ENCODE assay signal across 17 cellular contexts in genomic region chrX:39667746-39668507, GRCh38.
"Had no signal": no experiment of that assay in that cellular context is flagged by ENCODE, and none has a peak within 500 bp of the region (broad histone marks: within the 10 kb centered on the region; RNA-seq: fewer than 3 reads in every experiment).

No MANE protein-coding gene starts in this region.

- H3K27ac ChIP-seq: coronary artery, epithelial cell of prostate, gastroesophageal sphincter, hepatocyte, neural progenitor cell, ovary, transverse colon had no signal

- H3K79me2 ChIP-seq: hepatocyte had no signal

- ATAC-seq: activated CD8-positive, alpha-beta T cell treated with anti-CD3 and anti-CD28 coated beads, Interleukin-2, amount 10 ng/mL, durations not matched to agents 7 days and 5 days; gastroesophageal sphincter; stimulated activated effector memory CD8-positive, alpha-beta T cell treated with anti-CD3 and anti-CD28 coated beads, Interleukin-12 subunit alpha, Interleukin-12 subunit beta, amount 100 ng/mL, for 72 hours; T-helper 17 cell; WTC11 had no signal

- H3K4me3 ChIP-seq: coronary artery, gastroesophageal sphincter, hepatocyte, neural progenitor cell, ovary, transverse colon had no signal

- H3K36me3 ChIP-seq: gastroesophageal sphincter, neural progenitor cell, ovary, transverse colon had no signal

- DNase-seq: activated CD4-positive, alpha-beta T cell treated with anti-CD3 and anti-CD28 coated beads for 48 hours; activated CD8-positive, alpha-beta memory T cell treated with anti-CD3 and anti-CD28 coated beads, Interleukin-2, amount 50 U/mL, for 48 hours; activated CD8-positive, alpha-beta T cell treated with anti-CD3 and anti-CD28 coated beads, Interleukin-2, amount 10 ng/mL, durations not matched to agents 7 days and 5 days; activated naive CD4-positive, alpha-beta T cell; effector CD4-positive, alpha-beta T cell; kidney; ovary; retina; T-helper 17 cell; transverse colon had no signal

- FAIRE-seq: kidney had no signal

- H3K4me1 ChIP-seq: gastroesophageal sphincter, transverse colon had no signal

- H3K27me3 ChIP-seq: gastroesophageal sphincter, hepatocyte, neural progenitor cell, ovary, transverse colon had no signal

- H3K9me3 ChIP-seq: gastroesophageal sphincter, ovary, transverse colon had no signal

- H3K9ac ChIP-seq: neural progenitor cell had no signal

- H3K4me3 Mint-ChIP-seq: activated CD8-positive, alpha-beta T cell treated with anti-CD3 and anti-CD28 coated beads, Interleukin-2, amount 10 ng/mL, durations not matched to agents 7 days and 5 days; neural progenitor cell; stimulated activated effector memory CD8-positive, alpha-beta T cell treated with anti-CD3 and anti-CD28 coated beads, Interleukin-12 subunit alpha, Interleukin-12 subunit beta, amount 100 ng/mL, for 72 hours; T-helper 17 cell; WTC11 had no signal

- H3K27me3 Mint-ChIP-seq: T-helper 17 cell had no signal

- H3K4me1 Mint-ChIP-seq: stimulated activated effector memory CD8-positive, alpha-beta T cell treated with anti-CD3 and anti-CD28 coated beads, Interleukin-12 subunit alpha, Interleukin-12 subunit beta, amount 100 ng/mL, for 72 hours; T-helper 17 cell had no signal

- H3K9me3 Mint-ChIP-seq: stimulated activated effector memory CD8-positive, alpha-beta T cell treated with anti-CD3 and anti-CD28 coated beads, Interleukin-12 subunit alpha, Interleukin-12 subunit beta, amount 100 ng/mL, for 72 hours; WTC11 had no signal

- H2AFZ ChIP-seq: hepatocyte, neural progenitor cell had no signal

- H3K4me2 ChIP-seq: hepatocyte, neural progenitor cell had no signal

- H3K36me3 Mint-ChIP-seq: neural progenitor cell; stimulated activated effector memory CD8-positive, alpha-beta T cell treated with anti-CD3 and anti-CD28 coated beads, Interleukin-12 subunit alpha, Interleukin-12 subunit beta, amount 100 ng/mL, for 72 hours; WTC11 had no signal

- H3K27ac Mint-ChIP-seq: activated CD8-positive, alpha-beta T cell treated with anti-CD3 and anti-CD28 coated beads, Interleukin-2, amount 10 ng/mL, durations not matched to agents 7 days and 5 days; neural progenitor cell; stimulated activated effector memory CD8-positive, alpha-beta T cell treated with anti-CD3 and anti-CD28 coated beads, Interleukin-12 subunit alpha, Interleukin-12 subunit beta, amount 100 ng/mL, for 72 hours; T-helper 17 cell; WTC11 had no signal
